1 cellular context compared by ENCODE assay signal in genomic region chr3:16332904-16333426, GRCh38.
A peak's percentile ranks its signal among the peaks of the same experiment; 100 is the strongest.
TF ChIP-seq lines count a peak whose summit lies in the region.

No MANE protein-coding gene starts in this region.

TF ChIP-seq in HepG2, 621 proteins besides CTCF, POLR2A, EP300 and RAD21 (continued from another document and continues in another):
- TF ChIP-seq CEBPB (IDR thresholded peaks at IDR 0.05; ENCODE audit: borderline replicate concordance, low read depth, low read length) (peak; percentile 69; the same call in 1 of the 2 replicates), NONO (IDR thresholded peaks at IDR 0.05) (no peak), NONO (CRISPR knock-in tag; conservative IDR thresholded peaks at IDR 0.05) (peak; percentile 47; the same call in 1 of the 2 replicates), CHD4 (IDR thresholded peaks at IDR 0.05; ENCODE audit: borderline replicate concordance, low read length) (peak; percentile 75; the same call in 1 of the 2 replicates), SOX6 (IDR thresholded peaks at IDR 0.05) (no peak), SOX6 (CRISPR knock-in tag; IDR thresholded peaks at IDR 0.05) (peak; percentile 97), HMG20A (CRISPR knock-in tag; IDR thresholded peaks at IDR 0.05; ENCODE audit: borderline replicate concordance) (peak; percentile 72; the same call in 1 of the 2 replicates), NFE2L2 (IDR thresholded peaks at IDR 0.05; ENCODE audit: low read length) (peak; percentile 1; the same call in 1 of the 2 replicates), POLR2AphosphoS2 (IDR thresholded peaks at IDR 0.05; ENCODE audit: low read depth, low read length) (no peak), EHMT2 (IDR thresholded peaks at IDR 0.05; ENCODE audit: borderline replicate concordance, low read depth, low read length) (peak; percentile 81; the same call in 1 of the 2 replicates), TRIM24 (CRISPR knock-in tag; IDR thresholded peaks at IDR 0.05) (0 out of 2 replicates have a peak, but pooled peaks have one; percentile 28), ZBTB43 (CRISPR knock-in tag; conservative IDR thresholded peaks at IDR 0.05) (0 out of 2 replicates have a peak, but pooled peaks have one; percentile 66), TP53 (CRISPR knock-in tag; conservative IDR thresholded peaks at IDR 0.05) (no peak), HMG20B (CRISPR knock-in tag; conservative IDR thresholded peaks at IDR 0.05) (peak; percentile 95), SKI (IDR thresholded peaks at IDR 0.05; ENCODE audit: partially characterized antibody) (peak; percentile 32), ISL2 (CRISPR knock-in tag; IDR thresholded peaks at IDR 0.05) (peak; percentile 89), ZNF124 (CRISPR knock-in tag; IDR thresholded peaks at IDR 0.05) (0 out of 2 replicates have a peak, but pooled peaks have one; percentile 27), KDM1A (CRISPR knock-in tag; IDR thresholded peaks at IDR 0.05) (peak; percentile 61; the same call in 1 of the 2 replicates), ZNF503 (CRISPR knock-in tag; IDR thresholded peaks at IDR 0.05) (peak; percentile 70; the same call in 1 of the 2 replicates), CREB1 (IDR thresholded peaks at IDR 0.05) (no peak), CREB1 (CRISPR knock-in tag; IDR thresholded peaks at IDR 0.05) (peak; percentile 64; the same call in 1 of the 2 replicates), ZBTB7B (CRISPR knock-in tag; IDR thresholded peaks at IDR 0.05) (0 out of 2 replicates have a peak, but pooled peaks have one; percentile 38), HES4 (CRISPR knock-in tag; IDR thresholded peaks at IDR 0.05; ENCODE audit: borderline replicate concordance) (no peak), THAP11 (CRISPR knock-in tag; IDR thresholded peaks at IDR 0.05) (peak; percentile 31; the same call in 1 of the 2 replicates), RERE (CRISPR knock-in tag; IDR thresholded peaks at IDR 0.05; ENCODE audit: low read depth) (peak; percentile 76), MED13 (CRISPR knock-in tag; IDR thresholded peaks at IDR 0.05) (peak; percentile 51; the same call in 1 of the 2 replicates), BRCA1 (CRISPR knock-in tag; IDR thresholded peaks at IDR 0.05) (no peak), MAX (IDR thresholded peaks at IDR 0.05) (peak; percentile 35; the same call in 1 of the 2 replicates), RCOR2 (CRISPR knock-in tag; IDR thresholded peaks at IDR 0.05) (peak; percentile 43; the same call in 1 of the 2 replicates), SAP130 (CRISPR knock-in tag; IDR thresholded peaks at IDR 0.05; ENCODE audit: low read depth) (peak; percentile 60), NCOA1 (CRISPR knock-in tag; IDR thresholded peaks at IDR 0.05) (0 out of 2 replicates have a peak, but pooled peaks have one; percentile 51), IRX3 (CRISPR knock-in tag; IDR thresholded peaks at IDR 0.05; ENCODE audit: borderline replicate concordance, low read depth) (no peak), ZNF556 (CRISPR knock-in tag; IDR thresholded peaks at IDR 0.05; ENCODE audit: borderline replicate concordance) (0 out of 2 replicates have a peak, but pooled peaks have one; percentile 49), KAT8 (CRISPR knock-in tag; IDR thresholded peaks at IDR 0.05) (peak; percentile 44; the same call in 1 of the 2 replicates), CEBPG (CRISPR knock-in tag; IDR thresholded peaks at IDR 0.05) (peak; percentile 68), ZNF784 (CRISPR knock-in tag; IDR thresholded peaks at IDR 0.05; ENCODE audit: borderline replicate concordance) (peak; percentile 83; the same call in 1 of the 2 replicates), ARID3A (IDR thresholded peaks at IDR 0.05; ENCODE audit: low read depth, low read length) (peak; percentile 86), FOXO1 (CRISPR knock-in tag; IDR thresholded peaks at IDR 0.05) (peak; percentile 80; the same call in 1 of the 2 replicates), SALL1 (CRISPR knock-in tag; IDR thresholded peaks at IDR 0.05) (peak; percentile 79; the same call in 1 of the 2 replicates), JUN (CRISPR knock-in tag; IDR thresholded peaks at IDR 0.05) (peak; percentile 44; the same call in 1 of the 2 replicates), NFRKB (IDR thresholded peaks at IDR 0.05) (no peak), SOX5 (CRISPR knock-in tag; IDR thresholded peaks at IDR 0.05; ENCODE audit: borderline replicate concordance) (peak; percentile 95), TBX2 (CRISPR knock-in tag; IDR thresholded peaks at IDR 0.05; ENCODE audit: borderline replicate concordance) (peak; percentile 89), MAFF (IDR thresholded peaks at IDR 0.05; ENCODE audit: low read depth, low read length) (peak; percentile 77), GABPB1 (CRISPR knock-in tag; IDR thresholded peaks at IDR 0.05) (no peak), ZNF205 (CRISPR knock-in tag; IDR thresholded peaks at IDR 0.05) (no peak), ZNF367 (CRISPR knock-in tag; IDR thresholded peaks at IDR 0.05; ENCODE audit: borderline replicate concordance) (no peak), TARDBP (CRISPR knock-in tag; IDR thresholded peaks at IDR 0.05) (peak; percentile 83), KDM6A (CRISPR knock-in tag; IDR thresholded peaks at IDR 0.05; ENCODE audit: low read depth) (peak; percentile 92), ONECUT2 (CRISPR knock-in tag; IDR thresholded peaks at IDR 0.05) (peak; percentile 86), RXRA (CRISPR knock-in tag; IDR thresholded peaks at IDR 0.05) (peak; percentile 73; the same call in 1 of the 2 replicates), HDAC2 (CRISPR knock-in tag; IDR thresholded peaks at IDR 0.05) (peak; percentile 91), ZNF709 (CRISPR knock-in tag; IDR thresholded peaks at IDR 0.05) (no peak), CSRNP1 (CRISPR knock-in tag; IDR thresholded peaks at IDR 0.05) (0 out of 2 replicates have a peak, but pooled peaks have one; percentile 32), PAXIP1 (CRISPR knock-in tag; conservative IDR thresholded peaks at IDR 0.05) (peak; percentile 95), ZNF317 (CRISPR knock-in tag; IDR thresholded peaks at IDR 0.05) (peak; percentile 58; the same call in 1 of the 2 replicates)
